ENCODE assay signal across 14 cellular contexts in the genomic region with DNA sequence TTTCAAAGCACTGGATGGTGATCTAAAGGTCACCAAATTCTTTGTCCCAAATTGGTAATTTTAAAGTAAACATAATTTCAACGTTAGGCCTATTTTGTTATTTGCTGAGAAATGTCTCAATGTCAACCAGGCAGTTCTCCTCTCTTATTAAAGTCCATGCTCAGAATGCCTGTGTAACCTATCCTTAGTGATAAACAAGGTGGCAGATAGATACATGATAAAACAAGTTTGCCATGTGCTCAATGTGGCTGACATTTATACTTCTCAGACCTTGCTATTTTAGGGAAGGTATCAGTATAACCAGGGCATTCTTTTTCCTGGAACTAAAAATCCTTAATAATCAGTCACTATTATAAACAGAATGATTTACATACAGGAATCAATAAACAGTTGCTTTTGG. TPM values are rescaled to one million over a fixed set of nuclear protein-coding genes. Genes with fewer than 3 reads are reported as not detected.
DNase-seq lines count a peak whose midpoint lies in the region; ATAC-seq and TF ChIP-seq lines count a peak whose summit lies in the region.
"Had no signal": no experiment of that assay in that cellular context is flagged by ENCODE, and none has a peak within 500 bp of the region (broad histone marks: within the 10 kb centered on the region; RNA-seq: fewer than 3 reads in every experiment).

No MANE protein-coding gene starts in this region.

- no peak for ATAC-seq in activated naive CD8-positive, alpha-beta T cell treated with anti-CD3 and anti-CD28 coated beads, Interleukin-2, amount 50 U/mL, for 24 hours
- ATAC-seq in natural killer cell treated with Interleukin-12 subunit alpha and Interleukin-12 subunit beta and Interleukin-15 and Interleukin-18, amount 100 ng/mL, for 72 hours: no peak
- ATAC-seq in GM19452 (IDR thresholded peaks at IDR 0.05; ENCODE audit: unreplicated experiment): no peak

- no peaks in the 10 kb centered on the region for H3K9me3 Mint-ChIP-seq in T-helper 1 cell treated with Interleukin-12 subunit alpha and Interleukin-12 subunit beta and Interleukin-4 antibody, amounts not matched to agents 30 μg/mL and 1 μg/mL, for 36 hours
- H3K9me3 Mint-ChIP-seq in HFFc6: no peaks in the 10 kb centered on the region
- H3K9me3 Mint-ChIP-seq in activated naive CD8-positive, alpha-beta T cell treated with anti-CD3 and anti-CD28 coated beads, Interleukin-2, amount 50 U/mL, for 24 hours: no peaks in the 10 kb centered on the region
- no peaks in the 10 kb centered on the region for H3K9me3 Mint-ChIP-seq in natural killer cell treated with Interleukin-12 subunit alpha and Interleukin-12 subunit beta and Interleukin-15 and Interleukin-18, amount 100 ng/mL, for 72 hours
- H3K9me3 Mint-ChIP-seq: type B pancreatic cell had no signal

- no peaks in the 10 kb centered on the region for H3K27me3 Mint-ChIP-seq in T-helper 1 cell treated with Interleukin-12 subunit alpha and Interleukin-12 subunit beta and Interleukin-4 antibody, amounts not matched to agents 30 μg/mL and 1 μg/mL, for 36 hours (ENCODE audit: low read depth)
- no peaks in the 10 kb centered on the region for H3K27me3 Mint-ChIP-seq in HFFc6 (ENCODE audit: insufficient read depth)
- H3K27me3 Mint-ChIP-seq in activated naive CD8-positive, alpha-beta T cell treated with anti-CD3 and anti-CD28 coated beads, Interleukin-2, amount 50 U/mL, for 24 hours: no peaks in the 10 kb centered on the region
- H3K27me3 Mint-ChIP-seq in natural killer cell treated with Interleukin-12 subunit alpha and Interleukin-12 subunit beta and Interleukin-15 and Interleukin-18, amount 100 ng/mL, for 72 hours: no peaks in the 10 kb centered on the region
- H3K27me3 Mint-ChIP-seq: type B pancreatic cell had no signal

- H3K27ac Mint-ChIP-seq in T-helper 1 cell treated with Interleukin-12 subunit alpha and Interleukin-12 subunit beta and Interleukin-4 antibody, amounts not matched to agents 30 μg/mL and 1 μg/mL, for 36 hours: no peak overlapping the region
- peak overlapping the region; percentile 47; the same call in 1 of the 2 replicates for H3K27ac Mint-ChIP-seq in HFFc6
- H3K27ac Mint-ChIP-seq in activated naive CD8-positive, alpha-beta T cell treated with anti-CD3 and anti-CD28 coated beads, Interleukin-2, amount 50 U/mL, for 24 hours: peak overlapping the region; percentile 76
- peak overlapping the region; percentile 53 to 73 for H3K27ac Mint-ChIP-seq in natural killer cell treated with Interleukin-12 subunit alpha and Interleukin-12 subunit beta and Interleukin-15 and Interleukin-18, amount 100 ng/mL, for 72 hours

- DNase-seq in T-helper 1 cell (no peak), HFFc6 (no peak), NCI-H146 treated with DMSO at 0.1 percent for 48 hours (lab: John Stamatoyannopoulos, UW; ENCODE audit: unreplicated experiment) (no peak), NCI-H1092 treated with DMSO at 0.1 percent for 48 hours (lab: John Stamatoyannopoulos, UW) (no peak)
- DNase-seq in activated naive CD8-positive, alpha-beta T cell treated with anti-CD3 and anti-CD28 coated beads, Interleukin-2, amount 50 U/mL, for 24 hours: no peak
- no peak for DNase-seq in natural killer cell treated with Interleukin-12 subunit alpha and Interleukin-12 subunit beta and Interleukin-15 and Interleukin-18, amount 100 ng/mL, for 72 hours (ENCODE audit: low spot score)
- DNase-seq: activated gamma-delta T cell treated with Interleukin-2 at 50 U/mL for 16 hours, Calu3, colonic mucosa, NCI-H1092, NCI-H446 treated with DMSO at 0.1 percent for 48 hours had no signal

- peaks cover 20% of the 10 kb centered on the region for H3K36me3 Mint-ChIP-seq in T-helper 1 cell treated with Interleukin-12 subunit alpha and Interleukin-12 subunit beta and Interleukin-4 antibody, amounts not matched to agents 30 μg/mL and 1 μg/mL, for 36 hours (ENCODE audit: low read depth)
- H3K36me3 Mint-ChIP-seq in HFFc6 (ENCODE audit: low read depth): peaks cover 8% of the 10 kb centered on the region; the same call in 1 of the 2 replicates
- H3K36me3 Mint-ChIP-seq in activated naive CD8-positive, alpha-beta T cell treated with anti-CD3 and anti-CD28 coated beads, Interleukin-2, amount 50 U/mL, for 24 hours (ENCODE audit: low read depth): peaks cover 9% of the 10 kb centered on the region
- peaks cover 6% of the 10 kb centered on the region for H3K36me3 Mint-ChIP-seq in natural killer cell treated with Interleukin-12 subunit alpha and Interleukin-12 subunit beta and Interleukin-15 and Interleukin-18, amount 100 ng/mL, for 72 hours

- H3K4me1 Mint-ChIP-seq in T-helper 1 cell treated with Interleukin-12 subunit alpha and Interleukin-12 subunit beta and Interleukin-4 antibody, amounts not matched to agents 30 μg/mL and 1 μg/mL, for 36 hours (ENCODE audit: low read depth): peaks cover 68% of the 10 kb centered on the region
- peaks cover 84% of the 10 kb centered on the region for H3K4me1 Mint-ChIP-seq in HFFc6 (ENCODE audit: low read depth)
- peaks cover 86% of the 10 kb centered on the region for H3K4me1 Mint-ChIP-seq in activated naive CD8-positive, alpha-beta T cell treated with anti-CD3 and anti-CD28 coated beads, Interleukin-2, amount 50 U/mL, for 24 hours
- H3K4me1 Mint-ChIP-seq in natural killer cell treated with Interleukin-12 subunit alpha and Interleukin-12 subunit beta and Interleukin-15 and Interleukin-18, amount 100 ng/mL, for 72 hours (ENCODE audit: low read depth in 2 of 2): peaks cover 53 to 72% of the 10 kb centered on the region in 2 donors

- TF ChIP-seq CTCF in HFFc6 (IDR thresholded peaks at IDR 0.05): no peak

- peak overlapping the region; percentile 26 for H3K4me3 Mint-ChIP-seq in T-helper 1 cell treated with Interleukin-12 subunit alpha and Interleukin-12 subunit beta and Interleukin-4 antibody, amounts not matched to agents 30 μg/mL and 1 μg/mL, for 36 hours
- no peak overlapping the region for H3K4me3 Mint-ChIP-seq in HFFc6
- H3K4me3 Mint-ChIP-seq in activated naive CD8-positive, alpha-beta T cell treated with anti-CD3 and anti-CD28 coated beads, Interleukin-2, amount 50 U/mL, for 24 hours: no peak overlapping the region
- no peak overlapping the region for H3K4me3 Mint-ChIP-seq in natural killer cell treated with Interleukin-12 subunit alpha and Interleukin-12 subunit beta and Interleukin-15 and Interleukin-18, amount 100 ng/mL, for 72 hours
- H3K4me3 Mint-ChIP-seq: type B pancreatic cell had no signal

RNA-seq across cellular contexts. Expression of gene MBNL1, which starts 8.5 kb away (rescaled TPM):
- 100 to 1,000 TPM; 200 to 291 (median 244) TPM for total RNA-seq in HFFc6 (2021; fragmentation: NEBNext Ultra II Directional; extraction: Animal tissue kit (Norgen Biotek cat#: 25700))
- total RNA-seq in natural killer cell treated with Interleukin-12 subunit alpha and Interleukin-12 subunit beta and Interleukin-15 and Interleukin-18, amount 100 ng/mL, for 72 hours: 100 to 1,000 TPM; 353 to 509 TPM
